ENCODE assay signal across 21 cellular contexts in the genomic region with DNA sequence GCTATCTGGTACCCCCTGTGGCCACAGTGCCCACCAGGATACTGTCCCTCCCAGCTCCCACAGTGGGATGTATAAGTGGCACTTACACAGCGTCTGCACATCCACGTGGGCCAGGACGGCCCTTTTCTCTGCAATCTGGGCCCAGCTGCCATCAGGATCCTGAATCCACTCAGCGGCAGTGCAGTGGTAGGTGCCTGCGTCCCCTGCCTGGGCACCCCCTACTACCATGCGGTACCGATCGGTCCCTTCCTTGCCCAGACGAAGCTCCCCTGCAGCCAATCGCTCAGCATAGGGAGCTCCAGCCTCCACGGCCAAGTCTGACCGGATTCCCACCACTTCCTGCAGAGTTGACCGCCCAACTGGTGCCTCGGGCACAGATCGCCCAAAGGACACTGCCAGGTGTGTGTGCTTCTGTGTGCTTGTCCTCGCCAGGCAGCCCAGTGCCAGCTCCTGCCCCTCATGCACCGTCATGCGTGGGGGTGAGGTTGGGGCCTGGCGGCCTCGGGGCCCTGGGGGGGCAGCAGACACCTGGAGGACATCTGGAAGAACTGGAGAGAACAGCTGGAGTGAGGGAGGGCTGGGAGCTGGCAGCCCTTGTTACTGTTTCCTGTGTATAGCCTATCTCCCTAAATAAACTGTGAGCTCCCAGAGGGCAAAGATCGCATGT. TPM values are rescaled to one million over a fixed set of nuclear protein-coding genes. Genes with fewer than 3 reads are reported as not detected.
DNase-seq lines count a peak whose midpoint lies in the region; TF ChIP-seq lines count a peak whose summit lies in the region.
"Had no signal": no experiment of that assay in that cellular context is flagged by ENCODE, and none has a peak within 500 bp of the region (broad histone marks: within the 10 kb centered on the region; RNA-seq: fewer than 3 reads in every experiment).

No MANE protein-coding gene starts in this region.

- peaks cover 18 to 64% (median 46%) of the 10 kb centered on the region in 11 experiments; a peak in 21 of 22 replicates for H3K36me3 ChIP-seq in BLaER1 treated with 17β-estradiol and CSF1 and Interleukin-3, amounts not matched to agents 10 nM and 100 nM
- no peaks in the 10 kb centered on the region for H3K36me3 ChIP-seq in osteoblast (ENCODE audit: insufficient read depth, low read length)

- DNase-seq in caudate nucleus (lab: John Stamatoyannopoulos, UW) (peak in 1 of 61 donors; percentile 27), osteoblast (ENCODE audit: insufficient read length, low spot score, missing footprints) (peak; percentile 79), ACHN (no peak), SIG-M5 treated with dmso at 0.1 percent for 504 hours (lab: John Stamatoyannopoulos, UW; ENCODE audit: unreplicated experiment) (no peak), SK-N-DZ (ENCODE audit: low spot score) (no peak), DMS53 (lab: John Stamatoyannopoulos, UW) (no peak)
- DNase-seq: AML-193; CD8-positive, alpha-beta T cell; DND-41; GF-D8; KBM-7; NCI-H1092; NCI-H1694; NCI-H446 had no signal

- H4K20me1 ChIP-seq in BLaER1 treated with 17β-estradiol and CSF1 and Interleukin-3, amounts not matched to agents 10 nM and 100 nM: peaks cover 0 to 72% (median 35%) of the 10 kb centered on the region in 11 experiments; a peak in 13 of 22 replicates
- H4K20me1 ChIP-seq in osteoblast (ENCODE audit: insufficient read depth, low read length): no peaks in the 10 kb centered on the region

- 0 out of 22 replicates have a peak overlapping the region, but pooled peaks of 1 of the 11 experiments have one; percentile 6 for H3K27ac ChIP-seq in BLaER1 treated with 17β-estradiol and CSF1 and Interleukin-3, amounts not matched to agents 10 nM and 100 nM
- H3K27ac ChIP-seq in caudate nucleus (ENCODE audit: low read depth, low read length): peak overlapping the region; percentile 61
- H3K27ac ChIP-seq in layer of hippocampus (ENCODE audit: low read depth, low read length): peak overlapping the region; percentile 82
- H3K27ac ChIP-seq in osteoblast (ENCODE audit: low read depth, low read length): no peak overlapping the region
- H3K27ac ChIP-seq: HL-60, RWPE1 had no signal

- H2AFZ ChIP-seq in osteoblast (ENCODE audit: low read length): no peak overlapping the region
- H2AFZ ChIP-seq: GM23338 had no signal

- no peaks in the 10 kb centered on the region for H3K27me3 ChIP-seq in BLaER1 treated with 17β-estradiol and CSF1 and Interleukin-3, amounts not matched to agents 10 nM and 100 nM
- H3K27me3 ChIP-seq in layer of hippocampus (ENCODE audit: control insufficient read depth, insufficient read depth, low read length) (no peaks in the 10 kb centered on the region), osteoblast (ENCODE audit: insufficient read depth, low read length) (no peaks in the 10 kb centered on the region)

- H3K9me3 ChIP-seq in BLaER1 treated with 17β-estradiol and CSF1 and Interleukin-3, amounts not matched to agents 10 nM and 100 nM (replicated peaks in 1 of 11): no peaks in the 10 kb centered on the region
- no peaks in the 10 kb centered on the region for H3K9me3 ChIP-seq in osteoblast (ENCODE audit: low read depth, low read length)

- peak overlapping the region in 4 of 11 experiments; percentile 9 to 18 (median 14); a peak in 1 of 22 replicates for H3K9ac ChIP-seq in BLaER1 treated with 17β-estradiol and CSF1 and Interleukin-3, amounts not matched to agents 10 nM and 100 nM

- H3K79me2 ChIP-seq in osteoblast (ENCODE audit: insufficient read depth, low read length): no peaks in the 10 kb centered on the region

- no peak for TF ChIP-seq CTCF in osteoblast (IDR thresholded peaks at IDR 0.05; ENCODE audit: extremely low read depth, low read depth, low read length)

- no peak overlapping the region for H3K4me3 ChIP-seq in BLaER1 treated with 17β-estradiol and CSF1 and Interleukin-3, amounts not matched to agents 10 nM and 100 nM
- H3K4me3 ChIP-seq in osteoblast (ENCODE audit: insufficient read depth, low read length): no peak overlapping the region
- H3K4me3 ChIP-seq: GM23338 had no signal

- in situ Hi-C loops in ACHN (cut with HindIII; ENCODE audit: low pct_ligation_motif_present, low pct_unique_long_range_greater_than_20kb, low sequenced_read_pairs): no loop called here

- peak overlapping the region in 6 of 11 experiments; percentile 22 to 49 (median 38); a peak in 12 of 22 replicates for H3K4me2 ChIP-seq in BLaER1 treated with 17β-estradiol and CSF1 and Interleukin-3, amounts not matched to agents 10 nM and 100 nM
- H3K4me2 ChIP-seq in osteoblast (ENCODE audit: insufficient read depth, low read length): no peak overlapping the region
- H3K4me2 ChIP-seq: GM23338 had no signal

- peaks cover 26 to 52% (median 48%) of the 10 kb centered on the region in 10 experiments for H3K4me1 ChIP-seq in BLaER1 treated with 17β-estradiol and CSF1 and Interleukin-3, amounts not matched to agents 10 nM and 100 nM
- peaks cover 9% of the 10 kb centered on the region for H3K4me1 ChIP-seq in osteoblast (ENCODE audit: insufficient read depth, low read length)

RNA-seq across cellular contexts. Expression of gene IGSF8, which starts 4.7 kb away (rescaled TPM):
- total RNA-seq in osteoblast: 18.0 and 19.9 TPM in 2 replicates
- polyA plus RNA-seq in SK-N-DZ (2014; cell fraction: cytosol; rRNA removed): 14.0 and 14.2 TPM in 2 replicates
- 9.6 and 10.4 TPM in 2 replicates for polyA plus RNA-seq in SK-N-DZ (2014; cell fraction: nucleus; rRNA removed)

RNA-seq across cellular contexts. Expression of gene KCNJ9, which starts 12.4 kb away (rescaled TPM):
- total RNA-seq in osteoblast: not detected in 2 replicates
- polyA plus RNA-seq in SK-N-DZ (2014; cell fraction: cytosol; rRNA removed): 2.2 and 3.3 TPM in 2 replicates
- 1.5 and 2.0 TPM in 2 replicates for polyA plus RNA-seq in SK-N-DZ (2014; cell fraction: nucleus; rRNA removed)
- total RNA-seq: A673; CD8-positive, alpha-beta T cell; M059J had no signal

RNA-seq across cellular contexts. Expression of gene ATP1A2, which starts 21.8 kb away (rescaled TPM):
- total RNA-seq in osteoblast: 0.72 and 1.2 TPM in 2 replicates
- polyA plus RNA-seq in SK-N-DZ (2014; cell fraction: cytosol; rRNA removed): 0.03 TPM in 1 of 2 replicates, not detected in the other
- not detected in 2 replicates for polyA plus RNA-seq in SK-N-DZ (2014; cell fraction: nucleus; rRNA removed)
- total RNA-seq: A673; CD8-positive, alpha-beta T cell; M059J had no signal

RNA-seq across cellular contexts. Expression of gene KCNJ10, which starts 23.8 kb away (rescaled TPM):
- not detected in 2 replicates for total RNA-seq in osteoblast
- not detected in 2 replicates for polyA plus RNA-seq in SK-N-DZ (2014; cell fraction: cytosol; rRNA removed)
- 0.13 TPM in 1 of 2 replicates, not detected in the other for polyA plus RNA-seq in SK-N-DZ (2014; cell fraction: nucleus; rRNA removed)
- total RNA-seq: A673; CD8-positive, alpha-beta T cell; M059J had no signal

RNA-seq across cellular contexts. Expression of gene ATP1A4, which starts 57.6 kb away (rescaled TPM):
- not detected in 2 replicates for total RNA-seq in osteoblast
- polyA plus RNA-seq in SK-N-DZ (2014; cell fraction: cytosol; rRNA removed): not detected in 2 replicates
- not detected in 2 replicates for polyA plus RNA-seq in SK-N-DZ (2014; cell fraction: nucleus; rRNA removed)
- total RNA-seq: A673; CD8-positive, alpha-beta T cell; M059J had no signal
